ENCODE assay signal across 13 cellular contexts in genomic region chr5:66015296-66015960, GRCh38.
"Had no signal": no experiment of that assay in that cellular context is flagged by ENCODE, and none has a peak within 500 bp of the region (broad histone marks: within the 10 kb centered on the region; RNA-seq: fewer than 3 reads in every experiment).

No MANE protein-coding gene starts in this region.

- H3K27me3 Mint-ChIP-seq: activated naive CD8-positive, alpha-beta T cell treated with anti-CD3 and anti-CD28 coated beads, Interleukin-2, amount 10 ng/mL, durations not matched to agents 7 days and 5 days; brain; stimulated activated naive CD8-positive, alpha-beta T cell treated with anti-CD3 and anti-CD28 coated beads, Interleukin-15, Interleukin-2, amounts not matched to agents 100 ng/mL and 50 ng/mL, for 24 hours had no signal

- H3K4me3 ChIP-seq: suprapubic skin had no signal

- DNase-seq: activated CD4-positive, CD25-positive, alpha-beta regulatory T cell treated with anti-CD3 and anti-CD28 coated beads, Interleukin-2, amount 50 U/mL, for 72 hours; activated naive CD4-positive, alpha-beta T cell; activated naive CD8-positive, alpha-beta T cell treated with anti-CD3 and anti-CD28 coated beads, Interleukin-2, amount 10 ng/mL, durations not matched to agents 7 days and 5 days; foreskin keratinocyte; T1000; trophoblast cell had no signal

- H3K27ac Mint-ChIP-seq: activated naive CD8-positive, alpha-beta T cell treated with anti-CD3 and anti-CD28 coated beads, Interleukin-2, amount 10 ng/mL, durations not matched to agents 7 days and 5 days; activated T-helper 1 cell treated with anti-CD3 and anti-CD28 coated beads, Interleukin-12 subunit alpha, Interleukin-12 subunit beta, Interleukin-2, Interleukin-4 antibody, amounts not matched to agents 30 ng/mL and 10 ng/mL and 1 ng/mL, durations not matched to agents 14 hours and 24 hours and 36 hours; stimulated activated naive CD8-positive, alpha-beta T cell treated with anti-CD3 and anti-CD28 coated beads, Interleukin-15, Interleukin-2, amounts not matched to agents 100 ng/mL and 50 ng/mL, for 24 hours had no signal

- H3K4me3 Mint-ChIP-seq: activated naive CD8-positive, alpha-beta T cell treated with anti-CD3 and anti-CD28 coated beads, Interleukin-2, amount 10 ng/mL, durations not matched to agents 7 days and 5 days; activated T-helper 1 cell treated with anti-CD3 and anti-CD28 coated beads, Interleukin-12 subunit alpha, Interleukin-12 subunit beta, Interleukin-2, Interleukin-4 antibody, amounts not matched to agents 30 ng/mL and 10 ng/mL and 1 ng/mL, durations not matched to agents 14 hours and 24 hours and 36 hours; brain; neural crest cell; stimulated activated naive CD8-positive, alpha-beta T cell treated with anti-CD3 and anti-CD28 coated beads, Interleukin-15, Interleukin-2, amounts not matched to agents 100 ng/mL and 50 ng/mL, for 24 hours had no signal

- H3K27me3 ChIP-seq: foreskin keratinocyte, suprapubic skin had no signal

- H3K4me1 Mint-ChIP-seq: neural crest cell had no signal

- H3K9me3 Mint-ChIP-seq: activated naive CD8-positive, alpha-beta T cell treated with anti-CD3 and anti-CD28 coated beads, Interleukin-2, amount 10 ng/mL, durations not matched to agents 7 days and 5 days; activated T-helper 1 cell treated with anti-CD3 and anti-CD28 coated beads, Interleukin-12 subunit alpha, Interleukin-12 subunit beta, Interleukin-2, Interleukin-4 antibody, amounts not matched to agents 30 ng/mL and 10 ng/mL and 1 ng/mL, durations not matched to agents 14 hours and 24 hours and 36 hours; stimulated activated naive CD8-positive, alpha-beta T cell treated with anti-CD3 and anti-CD28 coated beads, Interleukin-15, Interleukin-2, amounts not matched to agents 100 ng/mL and 50 ng/mL, for 24 hours had no signal

- H3K9me3 ChIP-seq: suprapubic skin had no signal

- H3K27ac ChIP-seq: foreskin keratinocyte, suprapubic skin had no signal

- ATAC-seq: esophagus mucosa, foreskin keratinocyte, sciatic nerve had no signal

- H3K4me1 ChIP-seq: suprapubic skin had no signal
